In genomic region chr6:34063641-34064040, GRCh38 we compare ENCODE assay signal across 17 cellular contexts.
DNase-seq lines count a peak whose midpoint lies in the region; ATAC-seq and TF ChIP-seq lines count a peak whose summit lies in the region.
"Had no signal": no experiment of that assay in that cellular context is flagged by ENCODE, and none has a peak within 500 bp of the region (broad histone marks: within the 10 kb centered on the region; RNA-seq: fewer than 3 reads in every experiment).

No MANE protein-coding gene starts in this region.

- no peak overlapping the region for H3K4me3 Mint-ChIP-seq in brain
- H3K4me3 Mint-ChIP-seq: IgD-negative memory B cell had no signal

- H3K27ac Mint-ChIP-seq in brain: peak overlapping the region in 3 of 5 experiments; percentile 58 to 79 (median 65)
- H3K27ac Mint-ChIP-seq: CD8-positive, alpha-beta memory T cell had no signal

- 51% methylated on average over 6 of the region's 6 CpGs for WGBS in esophagus muscularis mucosa

- no peaks in the 10 kb centered on the region for H3K9me3 ChIP-seq in esophagus muscularis mucosa

- TF ChIP-seq POLR2A in esophagus muscularis mucosa (IDR thresholded peaks at IDR 0.05; ENCODE audit: low read depth): no peak

- H3K27ac ChIP-seq in esophagus muscularis mucosa (replicated peaks in 1 of 4): no peak overlapping the region
- H3K27ac ChIP-seq: SK-N-MC had no signal

- TF ChIP-seq CTCF in brain (conservative IDR thresholded peaks at IDR 0.05) (no peak), esophagus muscularis mucosa (IDR thresholded peaks at IDR 0.05) (no peak)

- TF ChIP-seq EP300 in esophagus muscularis mucosa (IDR thresholded peaks at IDR 0.05): no peak

- H3K27me3 ChIP-seq in esophagus muscularis mucosa: peaks cover 0 to 71% (median 9%) of the 10 kb centered on the region in 4 donors

- ATAC-seq in GM21717 (IDR thresholded peaks at IDR 0.05; ENCODE audit: unreplicated experiment): no peak
- ATAC-seq: GM12878 had no signal

- H3K4me3 ChIP-seq in esophagus muscularis mucosa: no peak overlapping the region
- H3K4me3 ChIP-seq: GM12878, SK-N-MC had no signal

- intact Hi-C loops in esophagus muscularis mucosa (cut with DNase I): no loop called here

- no peaks in the 10 kb centered on the region for H3K36me3 ChIP-seq in esophagus muscularis mucosa

- H3K36me3 Mint-ChIP-seq in brain: no peaks in the 10 kb centered on the region
- H3K36me3 Mint-ChIP-seq: CD8-positive, alpha-beta memory T cell; IgD-negative memory B cell had no signal

- peaks cover 3 to 9% (median 6%) of the 10 kb centered on the region in 4 donors for H3K4me1 ChIP-seq in esophagus muscularis mucosa

- H3K27me3 Mint-ChIP-seq in brain: peaks cover 18% of the 10 kb centered on the region

- no peaks in the 10 kb centered on the region for H3K9me3 Mint-ChIP-seq in brain
- H3K9me3 Mint-ChIP-seq: CD8-positive, alpha-beta memory T cell; IgD-negative memory B cell had no signal

- peaks cover 34% of the 10 kb centered on the region for H3K4me1 Mint-ChIP-seq in brain
- H3K4me1 Mint-ChIP-seq: CD8-positive, alpha-beta memory T cell; IgD-negative memory B cell had no signal

- in situ Hi-C loops in G401 (cut with HindIII; ENCODE audit: low sequenced_read_pairs): loop anchor here (5.0 kb wide), 1 partner anchor 79 kb away; no protein-coding TSS in a partner anchor

- DNase-seq in G401 (ENCODE audit: low spot score) (peak; percentile 97), NCI-H446 treated with DMSO at 0.1 percent for 48 hours (lab: John Stamatoyannopoulos, UW) (peak; percentile 51), inferior parietal cortex (ENCODE audit: extremely low spot score) (peak; percentile 15), esophagus muscularis mucosa (ENCODE audit: extremely low spot score) (no peak), pons (ENCODE audit: low spot score) (no peak)
- DNase-seq: CD8-positive, alpha-beta memory T cell; DMS153; EL; HCEC 1CT; NCI-H2081; NK-92 treated with Interleukin-12 subunit alpha and Interleukin-12 subunit beta, amount 100 ng/mL, for 24 hours; T-helper 1 cell had no signal

Comparison
In these comparisons a context has a peak if more than half of its experiments do, and no peak if none do; other contexts are left out.
1. DNase-seq: peak in G401 (single experiment), NCI-H446 treated with DMSO at 0.1 percent for 48 hours (single experiment) and inferior parietal cortex (single experiment); none in esophagus muscularis mucosa (single experiment) and pons (single experiment).